Comparison of ENCODE assay signal across 8 cellular contexts in genomic region chr3:172038823-172039222, GRCh38. TPM values are rescaled to one million over a fixed set of nuclear protein-coding genes. Genes with fewer than 3 reads are reported as not detected.
DNase-seq lines count a peak whose midpoint lies in the region; ATAC-seq, FAIRE-seq and TF ChIP-seq lines count a peak whose summit lies in the region.

No MANE protein-coding gene starts in this region.

- intact Hi-C loops in left cardiac atrium (cut with DNase I) (loop anchor here (5.0 to 10.0 kb wide), 2 partner anchors 286 to 293 kb away; no protein-coding TSS in a partner anchor), adrenal gland (cut with DNase I) (loop anchor here (10.0 kb wide), 2 partner anchors 286 to 296 kb away; no protein-coding TSS in a partner anchor), HepG2 (cut with micrococcal nuclease; ENCODE audit: unreplicated experiment) (loop anchor here (2.0 to 5.0 kb wide), 2 partner anchors 102 to 198 kb away; no protein-coding TSS in a partner anchor), vagina (cut with DNase I) (no loop called here)

- POLR2A ChIA-PET in HepG2 (lab: Yijun Ruan, JAX): interaction anchor here (0.6 to 2.2 kb wide), 24 partner anchors 8 to 232 kb away, joined by 3 to 15 read pairs (median 4); partner anchors contain the start of genes PLD1 and TMEM212

- H3K4me3 ChIP-seq in right atrium auricular region (peak overlapping the region; percentile 93 to 99), adrenal gland (peak overlapping the region in 2 of 4 donors; percentile 86 to 97), HepG2 (replicated peaks in 1 of 3; ENCODE audit: insufficient read depth in 1 of 3, low read depth in 2 of 3, low read length in 3 of 3) (peak overlapping the region; percentile 93 to 99 (median 95)), vagina (peak overlapping the region; percentile 89 to 98)

- H3K79me2 ChIP-seq in HepG2 (ENCODE audit: insufficient read depth, low read length): peaks cover 63% of the 10 kb centered on the region

- ATAC-seq in left cardiac atrium: no peak
- no peak for ATAC-seq in HepG2

- H3K4me2 ChIP-seq in HepG2 (ENCODE audit: low read depth, low read length): peak overlapping the region; percentile 95

- H3K36me3 ChIP-seq in right atrium auricular region (no peaks in the 10 kb centered on the region), adrenal gland (replicated peaks in 1 of 2) (no peaks in the 10 kb centered on the region), HepG2 (replicated peaks in 1 of 2; ENCODE audit: control insufficient read depth in 1 of 2, insufficient read depth in 2 of 2, low read length in 2 of 2) (peaks cover 0 to 1% of the 10 kb centered on the region in 2 experiments; a peak in 2 of 5 replicates), vagina (no peaks in the 10 kb centered on the region)

- TF ChIP-seq POLR2A in adrenal gland (IDR thresholded peaks at IDR 0.05) (no peak), HepG2 (IDR thresholded peaks at IDR 0.05; ENCODE audit: insufficient read depth in 1 of 2, low read depth in 2 of 2, low read length in 2 of 2) (no peak), vagina (IDR thresholded peaks at IDR 0.05) (no peak)

- in situ Hi-C loops in HepG2 (cut with HindIII; ENCODE audit: extremely low pct_ligation_motif_present, low pct_unique_long_range_greater_than_20kb): loop anchor here (10.0 kb wide), 1 partner anchor 194 kb away; the partner anchor contains the start of gene TMEM212

- peak overlapping the region; percentile 99 for H3K27ac ChIP-seq in right atrium auricular region
- peak overlapping the region in 3 of 5 donors; percentile 93 to 99 (median 99) for H3K27ac ChIP-seq in adrenal gland
- peak overlapping the region; percentile 99 for H3K27ac ChIP-seq in HepG2 (ENCODE audit: extremely low read length, insufficient read depth, low read length)
- H3K27ac ChIP-seq in vagina: peak overlapping the region; percentile 98

- DNase-seq in right atrium auricular region (ENCODE audit: low spot score) (peak; percentile 81), left cardiac atrium (no peak), adrenal gland (peak in 5 of 7 donors; percentile 39 to 63 (median 52)), HepG2 (ENCODE audit: low spot score) (no peak), vagina (ENCODE audit: extremely low spot score in 2 of 2) (no peak), RPMI8226 (no peak), NCI-H446 (lab: John Stamatoyannopoulos, UW) (no peak), NCI-H2029 treated with DMSO at 0.1 percent for 48 hours (lab: John Stamatoyannopoulos, UW) (no peak)

- H2AFZ ChIP-seq in HepG2 (ENCODE audit: low read length): no peak overlapping the region

- H3K27me3 ChIP-seq in right atrium auricular region: no peaks in the 10 kb centered on the region
- H3K27me3 ChIP-seq in adrenal gland: no peaks in the 10 kb centered on the region
- no peaks in the 10 kb centered on the region; a peak in 1 of 5 replicates for H3K27me3 ChIP-seq in HepG2 (ENCODE audit: control insufficient read depth in 1 of 2, insufficient read depth in 2 of 2, low read length in 2 of 2)
- H3K27me3 ChIP-seq in vagina: no peaks in the 10 kb centered on the region

- H3K9me3 ChIP-seq in right atrium auricular region (no peaks in the 10 kb centered on the region), adrenal gland (replicated peaks in 1 of 3) (no peaks in the 10 kb centered on the region), HepG2 (ENCODE audit: low read length) (no peaks in the 10 kb centered on the region), vagina (no peaks in the 10 kb centered on the region)

- peak overlapping the region; percentile 100; the same call in 1 of the 2 replicates for H3K9ac ChIP-seq in HepG2 (ENCODE audit: insufficient read depth, low read depth, low read length)

- H4K20me1 ChIP-seq in HepG2 (ENCODE audit: insufficient read depth, low read length): peaks cover 9% of the 10 kb centered on the region; the same call in 1 of the 2 replicates

- peaks cover 0 to 29% of the 10 kb centered on the region in 2 donors for H3K4me1 ChIP-seq in right atrium auricular region
- peaks cover 10 to 34% of the 10 kb centered on the region in 2 donors for H3K4me1 ChIP-seq in adrenal gland (replicated peaks in 1 of 2)
- peaks cover 43% of the 10 kb centered on the region for H3K4me1 ChIP-seq in HepG2 (ENCODE audit: insufficient read depth, low read length)
- peaks cover 24% of the 10 kb centered on the region for H3K4me1 ChIP-seq in vagina

- no peak for TF ChIP-seq CTCF in right atrium auricular region (IDR thresholded peaks at IDR 0.05)
- no peak for TF ChIP-seq CTCF in adrenal gland (IDR thresholded peaks at IDR 0.05)
- no peak for TF ChIP-seq CTCF in HepG2 (CRISPR knock-in tag; IDR thresholded peaks at IDR 0.05)
- TF ChIP-seq CTCF in vagina (IDR thresholded peaks at IDR 0.05): no peak

- no TSS peak for BruUV-seq in HepG2 (replicated peaks; lab: Mats Ljungman, UMichigan)

- no peak for TF ChIP-seq RAD21 in HepG2 (CRISPR knock-in tag; IDR thresholded peaks at IDR 0.05)

- no peak for TF ChIP-seq EP300 in HepG2 (IDR thresholded peaks at IDR 0.05; ENCODE audit: low read depth in 2 of 2, low read length in 2 of 2)
- no peak for TF ChIP-seq EP300 in HepG2 (CRISPR knock-in tag; IDR thresholded peaks at IDR 0.05; ENCODE audit: borderline replicate concordance)

- 19 to 30% (median 27%) methylated on average over 7 of the region's 7 CpGs for WGBS in adrenal gland, 4 donors
- 34% methylated on average over 7 of the region's 7 CpGs for WGBS in HepG2 (ENCODE audit: low lambda C conversion rate)

- CTCF ChIA-PET in HepG2 (lab: Yijun Ruan, JAX; ENCODE audit: low intra/inter-chr PET ratio, low total read pairs): no interaction called here

- FAIRE-seq in HepG2 (lab: Jason Lieb, UNC): no peak

TF ChIP-seq in HepG2, 621 proteins besides CTCF, POLR2A, EP300 and RAD21 (continues in another document):
- TF ChIP-seq TOPORS (CRISPR knock-in tag; IDR thresholded peaks at IDR 0.05) (0 out of 2 replicates have a peak, but pooled peaks have one; percentile 11), ZHX1 (CRISPR knock-in tag; IDR thresholded peaks at IDR 0.05; ENCODE audit: low read depth) (no peak), SRF (IDR thresholded peaks at IDR 0.05; ENCODE audit: low read depth, low read length) (peak; percentile 50; the same call in 1 of the 2 replicates), HNRNPUL1 (IDR thresholded peaks at IDR 0.05; ENCODE audit: low read depth, low read length) (no peak), ZFP82 (CRISPR knock-in tag; IDR thresholded peaks at IDR 0.05; ENCODE audit: borderline replicate concordance) (no peak), LBX2 (CRISPR knock-in tag; IDR thresholded peaks at IDR 0.05; ENCODE audit: borderline replicate concordance) (no peak), CREB1 (IDR thresholded peaks at IDR 0.05) (no peak), CREB1 (CRISPR knock-in tag; IDR thresholded peaks at IDR 0.05) (0 out of 2 replicates have a peak, but pooled peaks have one; percentile 9)

RNA-seq across cellular contexts. Expression of gene FNDC3B, which starts 0.6 kb away (rescaled TPM):
- total RNA-seq in right atrium auricular region (10 to 100 TPM; 57.6 to 69.3 TPM), left cardiac atrium (10 to 100 TPM; 82.4 to 98.3 TPM), adrenal gland (100 to 1,000 TPM in 6 of 8 donors, 10 to 100 TPM in 2; 66.6 to 228 (median 128) TPM), HepG2 (2016; rRNA removed; fragmentation: Illumina TruSeq; extraction: Trizol) (103 and 110 TPM in 2 replicates), vagina (68.5 TPM)
- polyA plus RNA-seq in adrenal gland (100 to 1,000 TPM in 1 of 3 donors, 10 to 100 TPM in 1, 1 to 10 TPM in 1; 9.9 to 124 (median 15.2) TPM), HepG2 (2011; rRNA removed) (74.8 and 82.8 TPM in 2 replicates)
- total RNA-seq in HepG2 (2016; cell fraction: cytosol; rRNA removed; fragmentation: Illumina TruSeq; extraction: Trizol; ENCODE audit: low read depth): 133 and 147 TPM in 2 replicates
- 93.9 TPM in 2 replicates for total RNA-seq in HepG2 (2016; cell fraction: insoluble cytoplasmic fraction; rRNA removed; fragmentation: Illumina TruSeq; extraction: Trizol)
- 73.4 and 76.7 TPM in 2 replicates for total RNA-seq in HepG2 (2016; cell fraction: membrane; rRNA removed; fragmentation: Illumina TruSeq; extraction: Trizol)
- total RNA-seq in HepG2 (2016; cell fraction: nucleus; rRNA removed; fragmentation: Illumina TruSeq; extraction: Trizol): 222 and 239 TPM in 2 replicates
- polyA plus RNA-seq in HepG2 (2011; cell fraction: cytosol; rRNA removed): 26.6 and 44.0 TPM in 2 replicates
- polyA plus RNA-seq in HepG2 (2011; cell fraction: nucleus; rRNA removed): 159 and 177 TPM in 2 replicates
- 100 and 116 TPM in 2 replicates for polyA plus RNA-seq in HepG2 (2012)
- polyA plus RNA-seq in HepG2 (2016; cell fraction: cytosol; fragmentation: Illumina TruSeq; extraction: Trizol; ENCODE audit: low read depth): 18.9 and 23.3 TPM in 2 replicates
- polyA plus RNA-seq in HepG2 (2016; cell fraction: insoluble cytoplasmic fraction; fragmentation: Illumina TruSeq; extraction: Trizol; ENCODE audit: low read depth): 71.0 and 74.2 TPM in 2 replicates
- 23.8 and 25.2 TPM in 2 replicates for polyA plus RNA-seq in HepG2 (2016; cell fraction: membrane; fragmentation: Illumina TruSeq; extraction: Trizol; ENCODE audit: low read depth)
- polyA plus RNA-seq in HepG2 (2016; cell fraction: nucleus; fragmentation: Illumina TruSeq; extraction: Trizol; ENCODE audit: insufficient read depth, low read depth): 67.2 and 72.5 TPM in 2 replicates
- polyA minus RNA-seq in HepG2 (2011; rRNA and poly(A)+ RNA removed; ENCODE audit: low replicate concordance): 83.1 and 705 TPM in 2 replicates
- 129 and 146 TPM in 2 replicates for polyA minus RNA-seq in HepG2 (2011; cell fraction: cytosol; rRNA and poly(A)+ RNA removed)
- polyA minus RNA-seq in HepG2 (2011; cell fraction: nucleus; rRNA and poly(A)+ RNA removed): 1,231 and 1,245 TPM in 2 replicates

Comparison
In these comparisons a context has a peak if more than half of its experiments do, and no peak if none do; other contexts are left out.
1. DNase-seq: peak in right atrium auricular region (single experiment) and adrenal gland (5 of 7); none in left cardiac atrium (single experiment), HepG2 (single experiment), vagina (0 of 2), RPMI8226 (single experiment), NCI-H446 (0 of 2) and NCI-H2029 treated with DMSO at 0.1 percent for 48 hours (single experiment).
2. Peak in every context shown above with its lines, with median percentiles within 50 percentile points of each other: H3K27ac ChIP-seq.